ENCODE assay signal across 9 cellular contexts in the genomic region with DNA sequence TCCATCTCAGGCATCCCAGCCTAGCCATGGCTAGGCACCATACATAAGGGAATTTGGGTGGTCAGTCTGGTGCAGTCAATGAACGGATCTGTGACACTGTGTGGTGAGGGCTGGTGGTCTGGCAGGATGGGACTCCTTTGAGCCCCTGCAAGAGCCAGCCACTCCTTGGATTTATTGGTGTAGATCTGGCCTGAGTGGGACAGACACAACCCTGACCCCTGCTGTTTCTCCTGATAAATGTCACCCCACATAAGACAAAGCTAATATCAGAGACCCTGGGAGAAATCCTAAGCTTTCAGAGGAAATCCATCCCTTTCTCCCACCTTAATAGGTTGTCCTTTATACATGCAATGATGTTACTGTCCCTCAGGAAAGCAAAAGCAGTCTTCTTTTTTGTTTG. TPM values are rescaled to one million over a fixed set of nuclear protein-coding genes. Genes with fewer than 3 reads are reported as not detected.
DNase-seq lines count a peak whose midpoint lies in the region; ATAC-seq, FAIRE-seq and TF ChIP-seq lines count a peak whose summit lies in the region.
"Had no signal": no experiment of that assay in that cellular context is flagged by ENCODE, and none has a peak within 500 bp of the region (broad histone marks: within the 10 kb centered on the region; RNA-seq: fewer than 3 reads in every experiment).

No MANE protein-coding gene starts in this region.

- H3K9me2 ChIP-seq in GM23338 (ENCODE audit: insufficient read depth): no peaks in the 10 kb centered on the region

- DNase-seq in CD1c-positive myeloid dendritic cell (ENCODE audit: extremely low spot score) (peak; percentile 31), GM23338 (ENCODE audit: low spot score) (no peak), UCSD-AML1 (lab: John Stamatoyannopoulos, UW; ENCODE audit: unreplicated experiment) (peak; percentile 7), kidney (no peak), SHP77 treated with DMSO at 0.1 percent for 48 hours (lab: John Stamatoyannopoulos, UW) (no peak), HEK293T (ENCODE audit: extremely low spot score) (no peak)

- peaks cover 33% of the 10 kb centered on the region for H3K27me3 Mint-ChIP-seq in GM23338 (ENCODE audit: insufficient read depth, low read depth, poor library complexity)

- H3K4me3 Mint-ChIP-seq in GM23338: peak overlapping the region; percentile 91

- intact Hi-C loops in kidney (cut with DNase I): no loop called here

- no peak overlapping the region for H3K9ac ChIP-seq in kidney (ENCODE audit: low read length in 2 of 2)

- FAIRE-seq in kidney (lab: Jason Lieb, UNC): no peak

- H3K9me3 Mint-ChIP-seq in GM23338: no peaks in the 10 kb centered on the region

- peaks cover 13% of the 10 kb centered on the region for H3K79me2 ChIP-seq in GM23338 (replicated peaks; ENCODE audit: insufficient read depth)

- POLR2A ChIA-PET in HEK293T (lab: Yijun Ruan, JAX): interaction anchor here (1.0 to 1.7 kb wide), 5 partner anchors 14 to 109 kb away, joined by 3 to 9 read pairs (median 4); partner anchors contain the start of genes MOSPD3 and TSC22D4

- no peak overlapping the region for H2AFZ ChIP-seq in GM23338

- H3K36me3 ChIP-seq in GM23338 (ENCODE audit: insufficient read depth): no peaks in the 10 kb centered on the region
- no peaks in the 10 kb centered on the region for H3K36me3 ChIP-seq in kidney (ENCODE audit: control insufficient read depth in 1 of 2, insufficient read depth in 2 of 2, low read length in 2 of 2)

- no peak overlapping the region for H3K27ac ChIP-seq in GM23338 (ENCODE audit: low read depth)
- H3K27ac ChIP-seq in kidney (ENCODE audit: low read depth in 2 of 2, low read length in 2 of 2): no peak overlapping the region

- CTCF ChIA-PET in HEK293T (lab: Yijun Ruan, JAX): interaction anchor here (0.6 to 1.2 kb wide), 8 partner anchors 9 to 139 kb away, joined by 3 to 6 read pairs (median 4); partner anchors contain the start of gene SPACDR

- H3K36me3 Mint-ChIP-seq in GM23338 (ENCODE audit: low read depth): peaks cover 2% of the 10 kb centered on the region; the same call in 1 of the 3 replicates

- peaks cover 2% of the 10 kb centered on the region; the same call in 1 of the 2 replicates for H4K20me1 ChIP-seq in GM23338 (replicated peaks; ENCODE audit: insufficient read depth)

- no peak overlapping the region for H3K4me2 ChIP-seq in GM23338

- TF ChIP-seq CTCF in GM23338 (conservative IDR thresholded peaks at IDR 0.05; ENCODE audit: low read depth in 2 of 2): peak; percentile 9 to 40; a peak in 2 of 4 replicates
- TF ChIP-seq CTCF in kidney (IDR thresholded peaks at IDR 0.05; ENCODE audit: borderline replicate concordance, extremely low read depth, insufficient read depth): peak; percentile 28

- H3K27me3 ChIP-seq in GM23338 (ENCODE audit: insufficient read depth): peaks cover 35% of the 10 kb centered on the region

- H3F3A ChIP-seq in GM23338 (replicated peaks; ENCODE audit: low read depth): peaks cover 16% of the 10 kb centered on the region

- H3K4me3 ChIP-seq in GM23338 (no peak overlapping the region), kidney (ENCODE audit: low read length in 2 of 2) (no peak overlapping the region)

- H3K9me3 ChIP-seq in kidney (ENCODE audit: control insufficient read depth in 1 of 2, low read length in 2 of 2): no peaks in the 10 kb centered on the region

- H3K27ac Mint-ChIP-seq in GM23338: no peak overlapping the region

- ATAC-seq in GM23338: no peak
- ATAC-seq in GM18502 (IDR thresholded peaks at IDR 0.05; ENCODE audit: poor library complexity, unreplicated experiment): no peak
- no peak for ATAC-seq in GM21717 (IDR thresholded peaks at IDR 0.05; ENCODE audit: unreplicated experiment)

- H3K4me1 ChIP-seq in GM23338 (ENCODE audit: insufficient read depth) (peaks cover 37% of the 10 kb centered on the region), kidney (ENCODE audit: control insufficient read depth in 1 of 2, insufficient read depth in 1 of 2, low read depth in 1 of 2, low read length in 2 of 2) (peaks cover 7 to 20% of the 10 kb centered on the region in 2 donors)

- H3K4me1 Mint-ChIP-seq in GM23338: peaks cover 34% of the 10 kb centered on the region

TF ChIP-seq in GM23338, 12 proteins besides CTCF, POLR2A, EP300 and RAD21 (continues in another document):
- TF ChIP-seq NANOG (IDR thresholded peaks at IDR 0.05; ENCODE audit: borderline replicate concordance): no peak

TF ChIP-seq in HEK293T, 16 proteins besides CTCF, POLR2A, EP300 and RAD21:
- no peak for TF ChIP-seq FOXA1 (IDR thresholded peaks at IDR 0.05)
TF ChIP-seq in HEK293T: peak in this region for 0.

RNA-seq across cellular contexts. Expression of gene FBXO24, which starts 2.3 kb away (rescaled TPM):
- total RNA-seq in GM23338 (2014; rRNA removed; shearing (Covaris generic)): 0.70 and 2.4 TPM in 2 replicates
- polyA plus RNA-seq in GM23338 (2016; fragmentation: Nextera tagmentation; extraction: Ambion mirVana) (0.82 and 2.1 TPM in 2 replicates), kidney (ENCODE audit: insufficient read depth, low read depth, low replicate concordance) (0.95 TPM)
- 0.60 TPM for total RNA-seq in kidney
- total RNA-seq: glomerular endothelial cell had no signal

RNA-seq across cellular contexts. Expression of gene LRCH4, which starts 2.5 kb away (rescaled TPM):
- total RNA-seq in GM23338 (2014; rRNA removed; shearing (Covaris generic)): 51.0 and 51.5 TPM in 2 replicates
- polyA plus RNA-seq in GM23338 (2016; fragmentation: Nextera tagmentation; extraction: Ambion mirVana) (21.4 and 21.8 TPM in 2 replicates), kidney (ENCODE audit: insufficient read depth, low read depth, low replicate concordance) (23.2 TPM)
- 62.9 TPM for total RNA-seq in kidney

RNA-seq across cellular contexts. Expression of gene PCOLCE, which starts 13.7 kb away (rescaled TPM):
- 33.3 and 45.5 TPM in 2 replicates for total RNA-seq in GM23338 (2014; rRNA removed; shearing (Covaris generic))
- 70.4 and 81.2 TPM in 2 replicates for polyA plus RNA-seq in GM23338 (2016; fragmentation: Nextera tagmentation; extraction: Ambion mirVana)
- total RNA-seq in kidney: 51.5 TPM
- 42.9 TPM for polyA plus RNA-seq in kidney (ENCODE audit: insufficient read depth, low read depth, low replicate concordance)

RNA-seq across cellular contexts. Expression of gene SAP25, which starts 14.7 kb away (rescaled TPM):
- total RNA-seq in GM23338 (2014; rRNA removed; shearing (Covaris generic)): 2.0 and 4.1 TPM in 2 replicates
- 3.8 and 3.9 TPM in 2 replicates for polyA plus RNA-seq in GM23338 (2016; fragmentation: Nextera tagmentation; extraction: Ambion mirVana)
- total RNA-seq in kidney: 9.8 TPM
- polyA plus RNA-seq in kidney (ENCODE audit: insufficient read depth, low read depth, low replicate concordance): 5.7 TPM

RNA-seq across cellular contexts. Expression of gene MOSPD3, which starts 23.9 kb away (rescaled TPM):
- total RNA-seq in GM23338 (2014; rRNA removed; shearing (Covaris generic)): 15.1 and 15.3 TPM in 2 replicates
- polyA plus RNA-seq in GM23338 (2016; fragmentation: Nextera tagmentation; extraction: Ambion mirVana) (18.6 and 23.5 TPM in 2 replicates), kidney (ENCODE audit: insufficient read depth, low read depth, low replicate concordance) (30.6 TPM)
- total RNA-seq in kidney: 18.2 TPM

Comparison
In these comparisons a context has a peak if more than half of its experiments do, and no peak if none do; other contexts are left out.
1. DNase-seq: peak in CD1c-positive myeloid dendritic cell (single experiment) and UCSD-AML1 (single experiment); none in GM23338 (single experiment), kidney (single experiment), SHP77 treated with DMSO at 0.1 percent for 48 hours (single experiment) and HEK293T (single experiment).